10 cellular contexts compared by ENCODE assay signal in the genomic region with DNA sequence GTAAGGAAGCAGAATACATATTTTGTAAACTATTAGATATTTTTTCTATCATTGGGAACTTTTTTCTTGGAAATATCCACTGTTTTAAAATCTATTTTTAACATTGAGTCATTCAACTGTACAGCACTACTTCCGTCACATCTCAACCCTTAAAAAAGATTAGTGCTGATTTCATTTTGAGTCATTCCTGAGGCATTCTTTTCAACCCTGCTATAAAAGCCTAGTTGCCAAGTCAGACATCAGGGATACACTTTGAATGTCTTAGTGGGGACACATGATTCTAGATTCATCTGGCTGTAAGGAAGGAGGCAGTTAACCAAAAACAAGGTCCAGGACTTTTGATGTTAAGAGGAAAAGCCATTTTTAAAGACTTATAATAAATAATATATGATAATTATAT.
DNase-seq lines count a peak whose midpoint lies in the region; ATAC-seq and TF ChIP-seq lines count a peak whose summit lies in the region.
"Had no signal": no experiment of that assay in that cellular context is flagged by ENCODE, and none has a peak within 500 bp of the region (broad histone marks: within the 10 kb centered on the region; RNA-seq: fewer than 3 reads in every experiment).

No MANE protein-coding gene starts in this region.

- no peaks in the 10 kb centered on the region for H3K27me3 ChIP-seq in ascending aorta
- no peaks in the 10 kb centered on the region for H3K27me3 ChIP-seq in kidney epithelial cell (ENCODE audit: control insufficient read depth, insufficient read depth, low read length)
- H3K27me3 ChIP-seq: dorsolateral prefrontal cortex, sigmoid colon had no signal

- TF ChIP-seq CTCF in ascending aorta (IDR thresholded peaks at IDR 0.05), result no peak
- TF ChIP-seq CTCF in kidney epithelial cell (IDR thresholded peaks at IDR 0.05; ENCODE audit: insufficient read depth, low read length, poor library complexity, severe bottlenecking), result no peak
- TF ChIP-seq CTCF in mucosa of descending colon (IDR thresholded peaks at IDR 0.05), result no peak

- peak overlapping the region; percentile 64 to 76 for H3K27ac ChIP-seq in ascending aorta

- in situ Hi-C loops in Caki2 (cut with HindIII; ENCODE audit: low pct_unique_long_range_greater_than_20kb, low sequenced_read_pairs), result no loop called here

- intact Hi-C loops in ascending aorta (cut with DNase I), result loop anchor here (2.0 to 5.0 kb wide), 3 partner anchors 92 to 202 kb away; partner anchors contain the start of gene PAM
- intact Hi-C loops in mucosa of descending colon (cut with DNase I, micrococcal nuclease), result no loop called here

- H3K4me1 ChIP-seq in ascending aorta (peaks cover 0 to 29% of the 10 kb centered on the region in 2 donors), mucosa of descending colon (ENCODE audit: low read depth) (no peaks in the 10 kb centered on the region)

- H3K9me3 ChIP-seq in ascending aorta (no peaks in the 10 kb centered on the region), mucosa of descending colon (no peaks in the 10 kb centered on the region)
- H3K9me3 ChIP-seq: sigmoid colon had no signal

- H3K36me3 ChIP-seq in ascending aorta, result peaks cover 0 to 4% of the 10 kb centered on the region in 2 donors
- no peaks in the 10 kb centered on the region for H3K36me3 ChIP-seq in kidney epithelial cell (ENCODE audit: control insufficient read depth, insufficient read depth, low read length)
- no peaks in the 10 kb centered on the region for H3K36me3 ChIP-seq in mucosa of descending colon (ENCODE audit: low read depth)

- ATAC-seq in HG02852 (IDR thresholded peaks at IDR 0.05; ENCODE audit: unreplicated experiment), result peak; percentile 91
- no peak for ATAC-seq in mucosa of descending colon
- no peak for ATAC-seq in GM21447 (IDR thresholded peaks at IDR 0.05; ENCODE audit: unreplicated experiment)

- DNase-seq in Caki2 (ENCODE audit: low read depth) (peak; percentile 62), ascending aorta (ENCODE audit: low spot score in 2 of 2) (no peak), kidney epithelial cell (ENCODE audit: low read depth) (peak; percentile 82), mucosa of descending colon (no peak)
- no peak for DNase-seq in stimulated activated CD4-positive, alpha-beta T cell treated with anti-CD3 and anti-CD28 coated beads, Interleukin-2, amount 100 ng/mL, for 48 hours
- DNase-seq in effector CD8-positive, alpha-beta T cell (lab: John Stamatoyannopoulos, UW), result no peak
- DNase-seq: dorsolateral prefrontal cortex, sigmoid colon had no signal

- H3K4me3 ChIP-seq in ascending aorta (no peak overlapping the region), kidney epithelial cell (ENCODE audit: low read depth, low read length) (no peak overlapping the region), mucosa of descending colon (no peak overlapping the region)
- H3K4me3 ChIP-seq: dorsolateral prefrontal cortex, sigmoid colon had no signal

Comparison
In these comparisons a context has a peak if more than half of its experiments do, and no peak if none do; other contexts are left out.
1. DNase-seq: peak in Caki2 (single experiment) and kidney epithelial cell (single experiment); none in ascending aorta (0 of 2), stimulated activated CD4-positive, alpha-beta T cell treated with anti-CD3 and anti-CD28 coated beads, Interleukin-2, amount 100 ng/mL, for 48 hours (0 of 2), mucosa of descending colon (0 of 3) and effector CD8-positive, alpha-beta T cell (single experiment).